ENCODE assay signal across 8 cellular contexts in genomic region chr17:81713004-81713555, GRCh38. TPM values are rescaled to one million over a fixed set of nuclear protein-coding genes. Genes with fewer than 3 reads are reported as not detected.
DNase-seq lines count a peak whose midpoint lies in the region; ATAC-seq and TF ChIP-seq lines count a peak whose summit lies in the region.

No MANE protein-coding gene starts in this region.

- H2BK15ac ChIP-seq in mesenchymal stem cell (ENCODE audit: low read depth, poor library complexity, severe bottlenecking) = no peak overlapping the region

- H2AFZ ChIP-seq in mesenchymal stem cell (ENCODE audit: low read depth, low read length) = no peak overlapping the region

- WGBS in body of pancreas, 2 donors = 12 to 14% methylated on average over 14 to 18 of the region's 18 CpGs
- 61% methylated on average over 18 of the region's 18 CpGs for WGBS in mesenchymal stem cell

- peak overlapping the region; percentile 87 for H3K27ac Mint-ChIP-seq in stimulated activated naive CD8-positive, alpha-beta T cell treated with anti-CD3 and anti-CD28 coated beads, Interleukin-15, Interleukin-2, amounts not matched to agents 100 ng/mL and 50 ng/mL, for 24 hours

- no peaks in the 10 kb centered on the region for H3K9me3 Mint-ChIP-seq in stimulated activated naive CD8-positive, alpha-beta T cell treated with anti-CD3 and anti-CD28 coated beads, Interleukin-15, Interleukin-2, amounts not matched to agents 100 ng/mL and 50 ng/mL, for 24 hours

- peak overlapping the region; percentile 94 for H3K4me3 Mint-ChIP-seq in stimulated activated naive CD8-positive, alpha-beta T cell treated with anti-CD3 and anti-CD28 coated beads, Interleukin-15, Interleukin-2, amounts not matched to agents 100 ng/mL and 50 ng/mL, for 24 hours

- no peak overlapping the region for H3K14ac ChIP-seq in mesenchymal stem cell (ENCODE audit: low read length in 2 of 2)

- H2BK120ac ChIP-seq in mesenchymal stem cell (ENCODE audit: low read depth, low read length) = no peak overlapping the region

- peaks cover 5% of the 10 kb centered on the region for H3K36me3 Mint-ChIP-seq in stimulated activated naive CD8-positive, alpha-beta T cell treated with anti-CD3 and anti-CD28 coated beads, Interleukin-15, Interleukin-2, amounts not matched to agents 100 ng/mL and 50 ng/mL, for 24 hours (ENCODE audit: low read depth)

- H3K27me3 Mint-ChIP-seq in stimulated activated naive CD8-positive, alpha-beta T cell treated with anti-CD3 and anti-CD28 coated beads, Interleukin-15, Interleukin-2, amounts not matched to agents 100 ng/mL and 50 ng/mL, for 24 hours = no peaks in the 10 kb centered on the region

- H3K9me3 ChIP-seq in body of pancreas (no peaks in the 10 kb centered on the region), mesenchymal stem cell (ENCODE audit: control insufficient read depth, low read length) (no peaks in the 10 kb centered on the region)

- H3K79me1 ChIP-seq in mesenchymal stem cell (replicated peaks; ENCODE audit: low read length, poor library complexity, severe bottlenecking) = peaks cover 13% of the 10 kb centered on the region

- H3K27me3 ChIP-seq in body of pancreas (no peaks in the 10 kb centered on the region), mesenchymal stem cell (ENCODE audit: control insufficient read depth in 1 of 2, insufficient read depth in 1 of 2, low read length in 2 of 2) (no peaks in the 10 kb centered on the region)

- DNase-seq in stimulated activated naive CD8-positive, alpha-beta T cell treated with anti-CD3 and anti-CD28 coated beads, Interleukin-15, Interleukin-2, amounts not matched to agents 100 U/mL and 50 U/mL, for 24 hours = no peak
- DNase-seq in body of pancreas = peak in 3 of 4 donors; percentile 38 to 54 (median 53)
- no peak for DNase-seq in mesenchymal stem cell
- no peak for DNase-seq in SKM-1 treated with dmso at 0.1 percent for 144 hours (lab: John Stamatoyannopoulos, UW; ENCODE audit: unreplicated experiment)
- no peak for DNase-seq in NCI-H1417 treated with DMSO at 0.1 percent for 48 hours (lab: John Stamatoyannopoulos, UW)

- peak overlapping the region; percentile 45 to 58 for H3K4me3 ChIP-seq in body of pancreas
- H3K4me3 ChIP-seq in mesenchymal stem cell (ENCODE audit: insufficient read depth in 1 of 2, low read depth in 1 of 2, low read length in 2 of 2) = peak overlapping the region in 1 of 2 experiments; percentile 80

- H3K27ac ChIP-seq in body of pancreas (peak overlapping the region; percentile 91 to 95 (median 94)), mesenchymal stem cell (ENCODE audit: low read length, poor library complexity, severe bottlenecking) (no peak overlapping the region)

- no peak for ATAC-seq in stimulated activated naive CD8-positive, alpha-beta T cell treated with anti-CD3 and anti-CD28 coated beads, Interleukin-15, Interleukin-2, amounts not matched to agents 100 U/mL and 50 U/mL, for 24 hours
- ATAC-seq in body of pancreas = peak; percentile 5
- ATAC-seq in HG03025 (IDR thresholded peaks at IDR 0.05; ENCODE audit: low FRiP score, unreplicated experiment) = no peak
- ATAC-seq in HG03280 (IDR thresholded peaks at IDR 0.05; ENCODE audit: unreplicated experiment) = no peak

- peaks cover 0 to 3% of the 10 kb centered on the region in 2 donors for H3K36me3 ChIP-seq in body of pancreas (replicated peaks in 1 of 2; ENCODE audit: insufficient read depth in 1 of 2, low read depth in 2 of 2)
- H3K36me3 ChIP-seq in mesenchymal stem cell (ENCODE audit: control insufficient read depth in 1 of 2, insufficient read depth in 2 of 2, low read depth in 1 of 2, low read length in 2 of 2) = peaks cover 4 to 45% of the 10 kb centered on the region in 2 experiments

- H3K4me1 ChIP-seq in body of pancreas (peaks cover 54% of the 10 kb centered on the region), mesenchymal stem cell (ENCODE audit: control insufficient read depth, insufficient read depth, low read depth, low read length) (peaks cover 33% of the 10 kb centered on the region)

- H3K23ac ChIP-seq in mesenchymal stem cell (ENCODE audit: low read length in 2 of 2) = no peak overlapping the region

- peaks cover 30% of the 10 kb centered on the region for H3K4me1 Mint-ChIP-seq in stimulated activated naive CD8-positive, alpha-beta T cell treated with anti-CD3 and anti-CD28 coated beads, Interleukin-15, Interleukin-2, amounts not matched to agents 100 ng/mL and 50 ng/mL, for 24 hours (ENCODE audit: low read depth)

- H4K91ac ChIP-seq in mesenchymal stem cell (ENCODE audit: low read length) = no peak overlapping the region

- H3K9ac ChIP-seq in mesenchymal stem cell (ENCODE audit: low read length) = peak overlapping the region; percentile 76

- H2AK5ac ChIP-seq in mesenchymal stem cell (ENCODE audit: low read length, severe bottlenecking) = no peak overlapping the region

- H3K4me2 ChIP-seq in mesenchymal stem cell (ENCODE audit: low read length, poor library complexity, severe bottlenecking) = peak overlapping the region; percentile 88

- no peak overlapping the region for H2BK12ac ChIP-seq in mesenchymal stem cell (ENCODE audit: low read length in 2 of 2)

- no peak overlapping the region for H3K4ac ChIP-seq in mesenchymal stem cell (ENCODE audit: low read depth in 1 of 2, low read length in 2 of 2)

- H4K8ac ChIP-seq in mesenchymal stem cell (ENCODE audit: low read length) = no peak overlapping the region

- TF ChIP-seq POLR2A in body of pancreas (IDR thresholded peaks at IDR 0.05) = no peak

- intact Hi-C loops in body of pancreas (cut with DNase I) = no loop called here

- TF ChIP-seq CTCF in body of pancreas (IDR thresholded peaks at IDR 0.05) = no peak

- H3K18ac ChIP-seq in mesenchymal stem cell (ENCODE audit: low read depth in 1 of 2, low read length in 2 of 2) = no peak overlapping the region

- no peak overlapping the region for H2BK5ac ChIP-seq in mesenchymal stem cell (ENCODE audit: low read depth, low read length, poor library complexity, severe bottlenecking)

RNA-seq across cellular contexts. Expression of gene SLC25A10, which starts 1.0 kb away (rescaled TPM):
- total RNA-seq in body of pancreas = 10 to 100 TPM; 15.8 to 18.9 TPM
- 4.5 TPM for polyA plus RNA-seq in mesenchymal stem cell (2013, experiment 1 of 2)
- polyA plus RNA-seq in mesenchymal stem cell (2013, experiment 2 of 2) = 4.1 TPM

RNA-seq across cellular contexts. Expression of gene MRPL12, which starts 9.9 kb away (rescaled TPM):
- 10 to 100 TPM; 17.1 to 45.8 TPM for total RNA-seq in body of pancreas
- 57.7 TPM for polyA plus RNA-seq in mesenchymal stem cell (2013, experiment 1 of 2)
- 59.4 TPM for polyA plus RNA-seq in mesenchymal stem cell (2013, experiment 2 of 2)

RNA-seq across cellular contexts. Expression of gene HGS, which starts 29.3 kb away (rescaled TPM):
- total RNA-seq in body of pancreas = 10 to 100 TPM; 60.7 to 66.9 TPM
- 51.0 TPM for polyA plus RNA-seq in mesenchymal stem cell (2013, experiment 1 of 2)
- 49.3 TPM for polyA plus RNA-seq in mesenchymal stem cell (2013, experiment 2 of 2)

RNA-seq across cellular contexts. Expression of gene ARL16, which starts 29.5 kb away (rescaled TPM):
- 10 to 100 TPM; 22.8 to 47.1 TPM for total RNA-seq in body of pancreas
- 32.6 TPM for polyA plus RNA-seq in mesenchymal stem cell (2013, experiment 1 of 2)
- 33.3 TPM for polyA plus RNA-seq in mesenchymal stem cell (2013, experiment 2 of 2)

RNA-seq across cellular contexts. Expression of gene CCDC137, which starts 46.5 kb away (rescaled TPM):
- total RNA-seq in body of pancreas = 10 to 100 TPM in 1 of 2 donors, 1 to 10 TPM in 1; 6.2 to 21.4 TPM
- polyA plus RNA-seq in mesenchymal stem cell (2013, experiment 1 of 2) = 19.8 TPM
- polyA plus RNA-seq in mesenchymal stem cell (2013, experiment 2 of 2) = 17.9 TPM

Comparison
In these comparisons a context has a peak if more than half of its experiments do, and no peak if none do; other contexts are left out.
1. DNase-seq: peak in body of pancreas (3 of 4); none in stimulated activated naive CD8-positive, alpha-beta T cell treated with anti-CD3 and anti-CD28 coated beads, Interleukin-15, Interleukin-2, amounts not matched to agents 100 U/mL and 50 U/mL, for 24 hours (single experiment), mesenchymal stem cell (single experiment), SKM-1 treated with dmso at 0.1 percent for 144 hours (single experiment) and NCI-H1417 treated with DMSO at 0.1 percent for 48 hours (single experiment).